14 cellular contexts compared by ENCODE assay signal in genomic region chr16:239948-240277, GRCh38. TPM values are rescaled to one million over a fixed set of nuclear protein-coding genes. Genes with fewer than 3 reads are reported as not detected.
DNase-seq lines count a peak whose midpoint lies in the region; ATAC-seq and TF ChIP-seq lines count a peak whose summit lies in the region.
"Had no signal": no experiment of that assay in that cellular context is flagged by ENCODE, and none has a peak within 500 bp of the region (broad histone marks: within the 10 kb centered on the region; RNA-seq: fewer than 3 reads in every experiment).

No MANE protein-coding gene starts in this region.

- no peaks in the 10 kb centered on the region for H3K9me3 ChIP-seq in OCI-LY1 (ENCODE audit: low read length)
- H3K9me3 ChIP-seq in osteoblast (ENCODE audit: low read depth, low read length): no peaks in the 10 kb centered on the region

- no peaks in the 10 kb centered on the region for H3K27me3 ChIP-seq in OCI-LY1 (ENCODE audit: insufficient read depth, low read length)
- no peaks in the 10 kb centered on the region for H3K27me3 ChIP-seq in osteoblast (ENCODE audit: insufficient read depth, low read length)
- H3K27me3 ChIP-seq: BE2C had no signal

- H3K4me2 ChIP-seq in OCI-LY1 (ENCODE audit: low read length) (no peak overlapping the region), osteoblast (ENCODE audit: insufficient read depth, low read length) (no peak overlapping the region)

- no peaks in the 10 kb centered on the region for H3K9me2 ChIP-seq in OCI-LY1 (ENCODE audit: low read depth, low read length)

- H3K4me3 ChIP-seq in AG10803 (ENCODE audit: low read length) (no peak overlapping the region), OCI-LY1 (ENCODE audit: low read depth, low read length, poor library complexity, severe bottlenecking) (no peak overlapping the region), fibroblast of villous mesenchyme (ENCODE audit: low read depth, low read length) (no peak overlapping the region), osteoblast (ENCODE audit: insufficient read depth, low read length) (no peak overlapping the region)

- peaks cover 5% of the 10 kb centered on the region; the same call in 1 of the 2 replicates for H3K36me3 ChIP-seq in OCI-LY1 (ENCODE audit: insufficient read depth, low read length)
- no peaks in the 10 kb centered on the region for H3K36me3 ChIP-seq in osteoblast (ENCODE audit: insufficient read depth, low read length)
- H3K36me3 ChIP-seq: BE2C had no signal

- H3K79me2 ChIP-seq in OCI-LY1 (ENCODE audit: insufficient read depth, low read length): peaks cover 5% of the 10 kb centered on the region; the same call in 1 of the 2 replicates
- peaks cover 47% of the 10 kb centered on the region for H3K79me2 ChIP-seq in osteoblast (ENCODE audit: insufficient read depth, low read length)

- no peaks in the 10 kb centered on the region for H3F3A ChIP-seq in OCI-LY1 (ENCODE audit: insufficient read depth, low read length)

- H2AFZ ChIP-seq in OCI-LY1 (ENCODE audit: low read length) (no peak overlapping the region), osteoblast (ENCODE audit: low read length) (no peak overlapping the region)

- no peak overlapping the region for H3K9ac ChIP-seq in OCI-LY1 (ENCODE audit: low read length)

- no peak for TF ChIP-seq CTCF in AG10803 (conservative IDR thresholded peaks at IDR 0.05; ENCODE audit: low read length)
- no peak for TF ChIP-seq CTCF in OCI-LY1 (IDR thresholded peaks at IDR 0.05; ENCODE audit: low read length)
- no peak for TF ChIP-seq CTCF in fibroblast of villous mesenchyme (IDR thresholded peaks at IDR 0.05; ENCODE audit: insufficient read depth, low read depth, low read length)
- TF ChIP-seq CTCF in osteoblast (IDR thresholded peaks at IDR 0.05; ENCODE audit: extremely low read depth, low read depth, low read length): no peak

- DNase-seq in AG10803 (ENCODE audit: low read depth) (peak; percentile 34), fibroblast of villous mesenchyme (ENCODE audit: low read depth) (peak; percentile 59), osteoblast (ENCODE audit: insufficient read length, low spot score, missing footprints) (peak; percentile 39), SIG-M5 (lab: John Stamatoyannopoulos, UW) (no peak), glomerular visceral epithelial cell (ENCODE audit: extremely low spot score) (no peak)
- DNase-seq: activated CD4-positive, alpha-beta memory T cell treated with anti-CD3 and anti-CD28 coated beads, Interleukin-2, amount 10 ng/mL, durations not matched to agents 7 days and 5 days; activated naive CD8-positive, alpha-beta T cell treated with anti-CD3 and anti-CD28 coated beads, Interleukin-2, amount 10 ng/mL, durations not matched to agents 7 days and 5 days; BE2C; HFFc6; NCI-H1092 treated with DMSO at 0.1 percent for 48 hours had no signal

- no peaks in the 10 kb centered on the region for H4K20me1 ChIP-seq in OCI-LY1 (ENCODE audit: insufficient read depth, low read length)
- peaks cover 21% of the 10 kb centered on the region for H4K20me1 ChIP-seq in osteoblast (ENCODE audit: insufficient read depth, low read length)

- no peak for ATAC-seq in HG02759 (IDR thresholded peaks at IDR 0.05; ENCODE audit: unreplicated experiment)
- no peak for ATAC-seq in HG02588 (IDR thresholded peaks at IDR 0.05; ENCODE audit: unreplicated experiment)

- H3K4me1 ChIP-seq in OCI-LY1 (ENCODE audit: insufficient read depth, low read length, severe bottlenecking): peaks cover 20% of the 10 kb centered on the region
- peaks cover 8% of the 10 kb centered on the region for H3K4me1 ChIP-seq in osteoblast (ENCODE audit: insufficient read depth, low read length)

- H3K27ac ChIP-seq in OCI-LY1 (ENCODE audit: low read depth, low read length, poor library complexity, severe bottlenecking): peak overlapping the region; percentile 53
- no peak overlapping the region for H3K27ac ChIP-seq in osteoblast (ENCODE audit: low read depth, low read length)

RNA-seq across cellular contexts. Expression of gene FAM234A, which starts 5.3 kb away (rescaled TPM):
- total RNA-seq in fibroblast of villous mesenchyme (58.7 and 59.6 TPM in 2 replicates), osteoblast (86.0 and 113 TPM in 2 replicates)

RNA-seq across cellular contexts. Expression of gene LUC7L, which starts 10.7 kb away (rescaled TPM):
- total RNA-seq in fibroblast of villous mesenchyme: 44.1 and 52.7 TPM in 2 replicates
- 44.8 and 46.0 TPM in 2 replicates for total RNA-seq in osteoblast

RNA-seq across cellular contexts. Expression of gene RGS11, which starts 35.8 kb away (rescaled TPM):
- total RNA-seq in fibroblast of villous mesenchyme (0.64 and 0.86 TPM in 2 replicates), osteoblast (0.36 and 0.59 TPM in 2 replicates)
- total RNA-seq: activated naive CD8-positive, alpha-beta T cell treated with anti-CD3 and anti-CD28 coated beads, Interleukin-2, amount 10 ng/mL, durations not matched to agents 7 days and 5 days had no signal

RNA-seq across cellular contexts. Expression of gene ARHGDIG, which starts 40.5 kb away (rescaled TPM):
- total RNA-seq in fibroblast of villous mesenchyme (0.32 TPM in 1 of 2 replicates, not detected in the other), osteoblast (not detected in 2 replicates)
- total RNA-seq: activated CD4-positive, alpha-beta memory T cell treated with anti-CD3 and anti-CD28 coated beads, Interleukin-2, amount 10 ng/mL, durations not matched to agents 7 days and 5 days; activated naive CD8-positive, alpha-beta T cell treated with anti-CD3 and anti-CD28 coated beads, Interleukin-2, amount 10 ng/mL, durations not matched to agents 7 days and 5 days; HFFc6; T-helper 1 cell treated with Interleukin-12 subunit alpha and Interleukin-12 subunit beta and Interleukin-4 antibody, amounts not matched to agents 30 ng/mL and 1 ng/mL, for 36 hours had no signal

RNA-seq across cellular contexts. Expression of gene PDIA2, which starts 43.1 kb away (rescaled TPM):
- total RNA-seq in fibroblast of villous mesenchyme (under 0.01 and 0.43 TPM in 2 replicates), osteoblast (not detected in 2 replicates)
- total RNA-seq: activated CD4-positive, alpha-beta memory T cell treated with anti-CD3 and anti-CD28 coated beads, Interleukin-2, amount 10 ng/mL, durations not matched to agents 7 days and 5 days; HFFc6; T-helper 1 cell treated with Interleukin-12 subunit alpha and Interleukin-12 subunit beta and Interleukin-4 antibody, amounts not matched to agents 30 ng/mL and 1 ng/mL, for 36 hours had no signal

Comparison
In these comparisons a context has a peak if more than half of its experiments do, and no peak if none do; other contexts are left out.
1. DNase-seq: peak in AG10803 (single experiment), fibroblast of villous mesenchyme (single experiment) and osteoblast (single experiment); none in SIG-M5 (single experiment) and glomerular visceral epithelial cell (single experiment).